In genomic region chr6:134122775-134123174, GRCh38 we compare ENCODE assay signal across 32 cellular contexts.
"Had no signal": no experiment of that assay in that cellular context is flagged by ENCODE, and none has a peak within 500 bp of the region (broad histone marks: within the 10 kb centered on the region; RNA-seq: fewer than 3 reads in every experiment).

No MANE protein-coding gene starts in this region.

- H3K36me3 ChIP-seq: ascending aorta, breast epithelium, esophagus muscularis mucosa, gastroesophageal sphincter, heart right ventricle, WERI-Rb-1 had no signal

- H3K9me3 Mint-ChIP-seq: activated B cell treated with CpG ODN at 0.5 μM for 24 hours; activated CD4-positive, alpha-beta memory T cell treated with anti-CD3 and anti-CD28 coated beads, Interleukin-2, amount 10 ng/mL, durations not matched to agents 7 days and 5 days; activated CD4-positive, alpha-beta T cell treated with anti-CD3 and anti-CD28 coated beads, Interleukin-2, amount 10 ng/mL, durations not matched to agents 24 days and 14 days; activated naive CD4-positive, alpha-beta T cell treated with anti-CD3 and anti-CD28 coated beads, Interleukin-2, amount 10 ng/mL, durations not matched to agents 7 days and 5 days; activated naive CD4-positive, alpha-beta T cell treated with anti-CD3 and anti-CD28 coated beads, Interleukin-2, amount 50 U/mL, for 72 hours; activated naive CD8-positive, alpha-beta T cell treated with anti-CD3 and anti-CD28 coated beads, Interleukin-2, amount 10 ng/mL, durations not matched to agents 7 days and 5 days; activated T-cell treated with anti-CD3 and anti-CD28 coated beads, Interleukin-2, amount 50 U/mL, for 4 hours; activated T-helper 1 cell treated with anti-CD3 and anti-CD28 coated beads, Interleukin-12 subunit alpha, Interleukin-12 subunit beta, Interleukin-2, Interleukin-4 antibody, amounts not matched to agents 30 ng/mL and 10 ng/mL and 1 ng/mL, durations not matched to agents 14 hours and 24 hours and 36 hours; activated T-helper 2 cell treated with anti-CD3 and anti-CD28 coated beads, Interferon-gamma antibody, Interleukin-2, Interleukin-4, amounts not matched to agents 10 μg/mL and 5 μg/mL and 100 μg/mL, durations not matched to agents 14 hours and 24 hours and 36 hours; brain; central memory CD8-positive, alpha-beta T cell; effector memory CD8-positive, alpha-beta T cell; T-helper 2 cell treated with Interferon-gamma antibody and Interleukin-4, amounts not matched to agents 5 μg/mL and 100 μg/mL, for 36 hours had no signal

- H3K36me3 Mint-ChIP-seq: activated naive CD4-positive, alpha-beta T cell treated with anti-CD3 and anti-CD28 coated beads, Interleukin-2, amount 10 ng/mL, durations not matched to agents 7 days and 5 days; activated naive CD4-positive, alpha-beta T cell treated with anti-CD3 and anti-CD28 coated beads, Interleukin-2, amount 50 U/mL, for 72 hours; activated naive CD8-positive, alpha-beta T cell treated with anti-CD3 and anti-CD28 coated beads, Interleukin-2, amount 10 ng/mL, durations not matched to agents 7 days and 5 days; brain had no signal

- H3K27me3 ChIP-seq: ascending aorta, breast epithelium, esophagus muscularis mucosa, gastroesophageal sphincter, heart right ventricle, hepatocyte had no signal

- H3K4me3 ChIP-seq: ascending aorta, breast epithelium, esophagus muscularis mucosa, gastroesophageal sphincter, heart right ventricle, hepatocyte had no signal

- H3K4me1 Mint-ChIP-seq: activated B cell treated with CpG ODN at 0.5 μM for 24 hours; central memory CD8-positive, alpha-beta T cell had no signal

- ATAC-seq: gastroesophageal sphincter had no signal

- FAIRE-seq: colon had no signal

- DNase-seq: activated B cell treated with CpG ODN at 0.5 μM for 24 hours; activated CD4-positive, alpha-beta memory T cell treated with anti-CD3 and anti-CD28 coated beads, Interleukin-2, amount 10 ng/mL, durations not matched to agents 7 days and 5 days; activated CD4-positive, alpha-beta T cell treated with anti-CD3 and anti-CD28 coated beads, Interleukin-2, amount 10 ng/mL, durations not matched to agents 24 days and 14 days; activated CD8-positive, alpha-beta memory T cell treated with anti-CD3 and anti-CD28 coated beads, Interleukin-2, amount 50 U/mL, for 48 hours; activated effector memory CD4-positive, alpha-beta T cell treated with anti-CD3 and anti-CD28 coated beads, Interleukin-2, amount 50 U/mL, for 16 hours; activated naive CD4-positive, alpha-beta T cell; activated naive CD4-positive, alpha-beta T cell treated with anti-CD3 and anti-CD28 coated beads, Interleukin-2, amount 10 ng/mL, durations not matched to agents 7 days and 5 days; activated naive CD8-positive, alpha-beta T cell treated with anti-CD3 and anti-CD28 coated beads, Interleukin-2, amount 10 ng/mL, durations not matched to agents 7 days and 5 days; activated T-cell treated with anti-CD3 and anti-CD28 coated beads for 4 hours; activated T-cell treated with anti-CD3 and anti-CD28 coated beads, Interleukin-2, amount 50 U/mL, for 4 hours; cortex of kidney; dermis blood vessel endothelial cell; effector CD4-positive, alpha-beta T cell; effector memory CD8-positive, alpha-beta T cell; foreskin melanocyte; heart right ventricle; T-helper 1 cell; T-helper 17 cell; T1000; WERI-Rb-1 had no signal

- H3K27ac Mint-ChIP-seq: activated B cell treated with CpG ODN at 0.5 μM for 24 hours; activated CD4-positive, alpha-beta memory T cell treated with anti-CD3 and anti-CD28 coated beads, Interleukin-2, amount 10 ng/mL, durations not matched to agents 7 days and 5 days; activated CD4-positive, alpha-beta T cell treated with anti-CD3 and anti-CD28 coated beads, Interleukin-2, amount 10 ng/mL, durations not matched to agents 24 days and 14 days; activated naive CD4-positive, alpha-beta T cell treated with anti-CD3 and anti-CD28 coated beads, Interleukin-2, amount 10 ng/mL, durations not matched to agents 7 days and 5 days; activated naive CD4-positive, alpha-beta T cell treated with anti-CD3 and anti-CD28 coated beads, Interleukin-2, amount 50 U/mL, for 72 hours; activated naive CD8-positive, alpha-beta T cell treated with anti-CD3 and anti-CD28 coated beads, Interleukin-2, amount 10 ng/mL, durations not matched to agents 7 days and 5 days; activated T-helper 1 cell treated with anti-CD3 and anti-CD28 coated beads, Interleukin-12 subunit alpha, Interleukin-12 subunit beta, Interleukin-2, Interleukin-4 antibody, amounts not matched to agents 30 ng/mL and 10 ng/mL and 1 ng/mL, durations not matched to agents 14 hours and 24 hours and 36 hours; activated T-helper 2 cell treated with anti-CD3 and anti-CD28 coated beads, Interferon-gamma antibody, Interleukin-2, Interleukin-4, amounts not matched to agents 10 μg/mL and 5 μg/mL and 100 μg/mL, durations not matched to agents 14 hours and 24 hours and 36 hours; brain; effector memory CD8-positive, alpha-beta T cell; T-helper 17 cell; T-helper 2 cell treated with Interferon-gamma antibody and Interleukin-4, amounts not matched to agents 5 μg/mL and 100 μg/mL, for 36 hours had no signal

- H3K4me3 Mint-ChIP-seq: activated B cell treated with CpG ODN at 0.5 μM for 24 hours; activated CD4-positive, alpha-beta memory T cell treated with anti-CD3 and anti-CD28 coated beads, Interleukin-2, amount 10 ng/mL, durations not matched to agents 7 days and 5 days; activated CD4-positive, alpha-beta T cell treated with anti-CD3 and anti-CD28 coated beads, Interleukin-2, amount 10 ng/mL, durations not matched to agents 24 days and 14 days; activated naive CD4-positive, alpha-beta T cell treated with anti-CD3 and anti-CD28 coated beads, Interleukin-2, amount 10 ng/mL, durations not matched to agents 7 days and 5 days; activated naive CD8-positive, alpha-beta T cell treated with anti-CD3 and anti-CD28 coated beads, Interleukin-2, amount 10 ng/mL, durations not matched to agents 7 days and 5 days; activated T-cell treated with anti-CD3 and anti-CD28 coated beads, Interleukin-2, amount 50 U/mL, for 4 hours; activated T-helper 1 cell treated with anti-CD3 and anti-CD28 coated beads, Interleukin-12 subunit alpha, Interleukin-12 subunit beta, Interleukin-2, Interleukin-4 antibody, amounts not matched to agents 30 ng/mL and 10 ng/mL and 1 ng/mL, durations not matched to agents 14 hours and 24 hours and 36 hours; brain; central memory CD8-positive, alpha-beta T cell; effector memory CD8-positive, alpha-beta T cell; T-helper 17 cell; T-helper 2 cell treated with Interferon-gamma antibody and Interleukin-4, amounts not matched to agents 5 μg/mL and 100 μg/mL, for 36 hours had no signal

- H3K27me3 Mint-ChIP-seq: brain had no signal
